24 cellular contexts compared by ENCODE assay signal in the genomic region with DNA sequence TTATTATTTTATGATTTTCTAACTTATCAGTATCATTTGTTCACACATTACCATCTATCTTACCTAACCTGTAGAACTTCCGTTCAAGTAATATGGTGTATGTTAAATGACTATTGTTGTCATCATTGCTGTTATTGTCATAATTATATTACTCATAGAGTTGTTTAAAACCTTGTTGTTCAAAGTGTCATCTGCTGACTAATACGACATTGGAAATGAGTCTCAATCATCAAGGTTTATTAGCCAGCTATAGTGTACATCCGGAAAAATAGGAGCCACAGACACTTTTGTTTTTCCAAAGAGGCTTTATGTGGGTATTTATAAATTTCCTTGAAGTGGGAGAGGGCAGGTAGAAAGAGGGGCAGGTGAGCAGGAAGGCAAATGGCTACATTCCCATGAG.
DNase-seq lines count a peak whose midpoint lies in the region; ATAC-seq, FAIRE-seq and TF ChIP-seq lines count a peak whose summit lies in the region.
"Had no signal": no experiment of that assay in that cellular context is flagged by ENCODE, and none has a peak within 500 bp of the region (broad histone marks: within the 10 kb centered on the region; RNA-seq: fewer than 3 reads in every experiment).

No MANE protein-coding gene starts in this region.

- no peaks in the 10 kb centered on the region for H3K36me3 Mint-ChIP-seq in activated naive CD8-positive, alpha-beta T cell treated with anti-CD3 and anti-CD28 coated beads, Interleukin-2, amount 50 U/mL, for 24 hours (ENCODE audit: low read depth)

- peak; percentile 58 for FAIRE-seq in islet of Langerhans (lab: Jason Lieb, UNC)
- FAIRE-seq: GM12892, HepG2, K562 had no signal

- intact Hi-C loops in Right ventricle myocardium superior (cut with DNase I): no loop called here

- no peak for DNase-seq in Right ventricle myocardium superior
- no peak for DNase-seq in right atrium auricular region (ENCODE audit: low spot score)
- peak; percentile 6 for DNase-seq in ELR (ENCODE audit: low read depth)
- DNase-seq in RKO (ENCODE audit: low spot score): peak; percentile 45
- DNase-seq in NCI-H2029 (lab: John Stamatoyannopoulos, UW): no peak
- no peak for DNase-seq in activated naive CD8-positive, alpha-beta T cell treated with anti-CD3 and anti-CD28 coated beads, Interleukin-2, amount 50 U/mL, for 24 hours
- DNase-seq: Calu3, DMS79 treated with DMSO at 0.1 percent for 48 hours, MV-4-11, NCI-H1105, NCI-H1436 treated with DMSO at 0.1 percent for 48 hours, NCI-H1930, NCI-H446 treated with DMSO at 0.1 percent for 48 hours, NCI-H526, Peyer's patch, SJCRH30 had no signal

- no peaks in the 10 kb centered on the region for H3K27me3 Mint-ChIP-seq in activated naive CD8-positive, alpha-beta T cell treated with anti-CD3 and anti-CD28 coated beads, Interleukin-2, amount 50 U/mL, for 24 hours
- H3K27me3 Mint-ChIP-seq: B cell had no signal

- no peaks in the 10 kb centered on the region for H3K9me3 ChIP-seq in right atrium auricular region
- H3K9me3 ChIP-seq: Peyer's patch, SJCRH30 had no signal

- no peaks in the 10 kb centered on the region for H3K36me3 ChIP-seq in right atrium auricular region
- H3K36me3 ChIP-seq: Peyer's patch, SJCRH30 had no signal

- H3K27me3 ChIP-seq in right atrium auricular region: no peaks in the 10 kb centered on the region
- H3K27me3 ChIP-seq: Peyer's patch, SJCRH30 had no signal

- H3K27ac Mint-ChIP-seq in activated naive CD8-positive, alpha-beta T cell treated with anti-CD3 and anti-CD28 coated beads, Interleukin-2, amount 50 U/mL, for 24 hours: no peak overlapping the region
- H3K27ac Mint-ChIP-seq: B cell had no signal

- no peak for TF ChIP-seq CTCF in right atrium auricular region (IDR thresholded peaks at IDR 0.05)

- peak; percentile 20 for ATAC-seq in Right ventricle myocardium superior (ENCODE audit: poor library complexity)
- ATAC-seq in GM21515 (IDR thresholded peaks at IDR 0.05; ENCODE audit: unreplicated experiment): no peak
- ATAC-seq in activated naive CD8-positive, alpha-beta T cell treated with anti-CD3 and anti-CD28 coated beads, Interleukin-2, amount 50 U/mL, for 24 hours: no peak
- ATAC-seq: HepG2, K562, SK-N-SH treated with all-trans-retinoic acid at 6 μM for 48 hours had no signal

- H3K4me3 ChIP-seq in right atrium auricular region: no peak overlapping the region
- H3K4me3 ChIP-seq: K562, Peyer's patch, SJCRH30 had no signal

- peak overlapping the region in 1 of 2 donors; percentile 48 for H3K27ac ChIP-seq in right atrium auricular region
- H3K27ac ChIP-seq: 22Rv1, Peyer's patch, SJCRH30 had no signal

- H3K4me1 Mint-ChIP-seq in activated naive CD8-positive, alpha-beta T cell treated with anti-CD3 and anti-CD28 coated beads, Interleukin-2, amount 50 U/mL, for 24 hours: no peaks in the 10 kb centered on the region
- H3K4me1 Mint-ChIP-seq: B cell had no signal

- no peaks in the 10 kb centered on the region for H3K4me1 ChIP-seq in right atrium auricular region
- H3K4me1 ChIP-seq: Peyer's patch, SJCRH30 had no signal

- H3K9me3 Mint-ChIP-seq in activated naive CD8-positive, alpha-beta T cell treated with anti-CD3 and anti-CD28 coated beads, Interleukin-2, amount 50 U/mL, for 24 hours: peaks cover 5% of the 10 kb centered on the region

- no peak overlapping the region for H3K4me3 Mint-ChIP-seq in activated naive CD8-positive, alpha-beta T cell treated with anti-CD3 and anti-CD28 coated beads, Interleukin-2, amount 50 U/mL, for 24 hours
- H3K4me3 Mint-ChIP-seq: B cell had no signal

Comparison
In these comparisons a context has a peak if more than half of its experiments do, and no peak if none do; other contexts are left out.
1. DNase-seq: peak in ELR (single experiment) and RKO (single experiment); none in Right ventricle myocardium superior (single experiment), right atrium auricular region (single experiment), NCI-H2029 (single experiment) and activated naive CD8-positive, alpha-beta T cell treated with anti-CD3 and anti-CD28 coated beads, Interleukin-2, amount 50 U/mL, for 24 hours (single experiment).